ENCODE assay signal across 9 cellular contexts in the genomic region with DNA sequence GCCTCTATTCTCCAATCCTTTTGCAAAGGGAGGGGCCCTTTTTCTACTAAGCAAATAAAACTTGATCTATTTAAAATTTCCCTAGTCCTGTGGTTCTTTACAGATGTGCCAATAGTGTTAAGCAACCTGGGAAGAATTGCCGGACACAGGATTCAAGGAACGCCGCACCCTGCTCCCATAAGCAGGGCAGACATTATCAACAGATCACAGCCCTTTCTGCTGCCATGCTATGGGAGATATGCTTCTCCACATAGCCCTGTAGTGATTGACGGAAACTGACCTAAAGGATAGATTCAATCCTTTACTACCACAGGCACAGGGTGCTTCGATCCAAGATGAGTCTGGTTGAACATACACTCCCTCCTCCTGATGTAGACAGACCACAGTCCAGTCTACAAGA.
A peak's percentile ranks its signal among the peaks of the same experiment; 100 is the strongest.
DNase-seq lines count a peak whose midpoint lies in the region; ATAC-seq and TF ChIP-seq lines count a peak whose summit lies in the region.
"Had no signal": no experiment of that assay in that cellular context is flagged by ENCODE, and none has a peak within 500 bp of the region (broad histone marks: within the 10 kb centered on the region; RNA-seq: fewer than 3 reads in every experiment).

No MANE protein-coding gene starts in this region.

- ATAC-seq in GM19023 (IDR thresholded peaks at IDR 0.05; ENCODE audit: unreplicated experiment) = peak; percentile 28
- ATAC-seq in GM21825 (IDR thresholded peaks at IDR 0.05; ENCODE audit: unreplicated experiment) = peak; percentile 21
- ATAC-seq in HG03521 (IDR thresholded peaks at IDR 0.05; ENCODE audit: unreplicated experiment) = peak; percentile 17
- no peak for ATAC-seq in lower lobe of right lung
- ATAC-seq in mucosa of descending colon = no peak

- H3K4me1 ChIP-seq in lower lobe of right lung (peaks cover 40% of the 10 kb centered on the region), mucosa of descending colon (ENCODE audit: low read depth) (peaks cover 8% of the 10 kb centered on the region)

- H3K9me3 ChIP-seq in lower lobe of right lung (no peaks in the 10 kb centered on the region), mucosa of descending colon (no peaks in the 10 kb centered on the region)

- TF ChIP-seq CTCF in lower lobe of right lung (IDR thresholded peaks at IDR 0.05) (no peak), mucosa of descending colon (IDR thresholded peaks at IDR 0.05) (no peak)

- intact Hi-C loops in lower lobe of right lung (cut with DNase I) = no loop called here
- intact Hi-C loops in mucosa of descending colon (cut with DNase I, micrococcal nuclease) = no loop called here

- H3K27ac ChIP-seq in lower lobe of right lung = peak overlapping the region; percentile 9
- H3K27ac ChIP-seq: epithelial cell of prostate had no signal

- H3K4me3 ChIP-seq in lower lobe of right lung (no peak overlapping the region), mucosa of descending colon (no peak overlapping the region)

- DNase-seq in lower lobe of right lung (no peak), mucosa of descending colon (no peak), hepatic stellate cell (ENCODE audit: low spot score) (no peak), NOMO-1 (lab: John Stamatoyannopoulos, UW; ENCODE audit: unreplicated experiment in 2 of 2) (no peak), T1000 (lab: John Stamatoyannopoulos, UW) (no peak)

- peaks cover 5% of the 10 kb centered on the region for H3K36me3 ChIP-seq in lower lobe of right lung
- H3K36me3 ChIP-seq in mucosa of descending colon (ENCODE audit: low read depth) = peaks cover 3% of the 10 kb centered on the region

- no peaks in the 10 kb centered on the region for H3K27me3 ChIP-seq in lower lobe of right lung (ENCODE audit: low read depth)

Comparison
In these comparisons a context has a peak if more than half of its experiments do, and no peak if none do; other contexts are left out.
1. ATAC-seq: peak in GM19023 (single experiment), GM21825 (single experiment) and HG03521 (single experiment); none in lower lobe of right lung (0 of 2) and mucosa of descending colon (single experiment).